1 cellular context compared by ENCODE assay signal in the genomic region with DNA sequence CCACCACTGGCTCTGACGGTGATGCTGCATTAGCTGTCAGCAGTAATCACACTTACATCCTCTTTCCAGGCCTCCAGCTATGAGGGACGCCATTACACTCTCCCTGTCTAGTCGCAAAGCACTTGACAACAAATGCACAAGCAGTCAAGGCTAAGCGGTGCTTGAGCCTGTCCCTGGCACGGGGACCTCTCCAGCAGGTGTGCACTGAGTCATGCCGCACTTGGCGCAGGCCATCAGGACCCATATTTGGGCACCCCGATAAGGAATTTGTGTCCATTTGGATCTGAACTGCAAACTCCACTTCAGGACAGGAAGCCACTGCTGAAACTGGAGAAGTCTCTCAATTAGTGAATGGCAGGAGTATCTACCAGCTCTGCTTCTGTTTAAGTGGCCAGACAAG.
TF ChIP-seq lines count a peak whose summit lies in the region.

No MANE protein-coding gene starts in this region.

TF ChIP-seq in H1, 55 proteins besides CTCF, POLR2A, EP300 and RAD21:
- TF ChIP-seq CREB1 (IDR thresholded peaks at IDR 0.05) (no peak), HDAC6 (IDR thresholded peaks at IDR 0.05; ENCODE audit: low read depth, low read length) (no peak), TEAD4 (IDR thresholded peaks at IDR 0.05; ENCODE audit: low read depth, low read length) (no peak), GABPA (IDR thresholded peaks at IDR 0.05; ENCODE audit: borderline replicate concordance, insufficient read depth, low read length) (no peak)
